Comparison of ENCODE assay signal across 9 cellular contexts in genomic region chr16:54633943-54634362, GRCh38.
DNase-seq lines count a peak whose midpoint lies in the region; ATAC-seq and TF ChIP-seq lines count a peak whose summit lies in the region.
"Had no signal": no experiment of that assay in that cellular context is flagged by ENCODE, and none has a peak within 500 bp of the region (broad histone marks: within the 10 kb centered on the region; RNA-seq: fewer than 3 reads in every experiment).

No MANE protein-coding gene starts in this region.

- no peaks in the 10 kb centered on the region for H3K9me3 Mint-ChIP-seq in chondrocyte (ENCODE audit: low read depth)

- no peaks in the 10 kb centered on the region for H4K20me1 ChIP-seq in osteoblast (ENCODE audit: insufficient read depth, low read length)

- H3K4me1 ChIP-seq in osteoblast (ENCODE audit: insufficient read depth, low read length), result peaks cover 24% of the 10 kb centered on the region
- no peaks in the 10 kb centered on the region for H3K4me1 ChIP-seq in esophagus muscularis mucosa

- H3K27me3 ChIP-seq in osteoblast (ENCODE audit: insufficient read depth, low read length) (no peaks in the 10 kb centered on the region), esophagus muscularis mucosa (peaks cover 0 to 55% (median 0%) of the 10 kb centered on the region in 4 donors)

- peak overlapping the region; percentile 69 for H3K4me2 ChIP-seq in osteoblast (ENCODE audit: insufficient read depth, low read length)

- H3K79me2 ChIP-seq in osteoblast (ENCODE audit: insufficient read depth, low read length), result no peaks in the 10 kb centered on the region

- DNase-seq in ELF-1 (ENCODE audit: low read depth, low spot score), result peak; percentile 36
- peak; percentile 31 for DNase-seq in NAMALWA (ENCODE audit: low spot score)
- DNase-seq in chondrocyte (ENCODE audit: low spot score), result no peak
- DNase-seq in osteoblast (ENCODE audit: insufficient read length, low spot score, missing footprints), result peak; percentile 80
- no peak for DNase-seq in HK-2 (ENCODE audit: unreplicated experiment)
- DNase-seq in esophagus muscularis mucosa (ENCODE audit: extremely low spot score), result no peak
- DNase-seq: activated effector memory CD4-positive, alpha-beta T cell treated with Interleukin-2 at 50 U/mL for 16 hours had no signal

- H3K9me3 ChIP-seq in osteoblast (ENCODE audit: low read depth, low read length) (no peaks in the 10 kb centered on the region), esophagus muscularis mucosa (no peaks in the 10 kb centered on the region)

- peaks cover 16% of the 10 kb centered on the region for H3K27me3 Mint-ChIP-seq in chondrocyte (ENCODE audit: low read depth)

- no peak for TF ChIP-seq EP300 in esophagus muscularis mucosa (IDR thresholded peaks at IDR 0.05)

- intact Hi-C loops in esophagus muscularis mucosa (cut with DNase I), result no loop called here

- WGBS in esophagus muscularis mucosa, result 79% methylated on average over 6 of the region's 6 CpGs

- H3K4me1 Mint-ChIP-seq in chondrocyte (ENCODE audit: low read depth), result no peaks in the 10 kb centered on the region

- H3K4me3 ChIP-seq in osteoblast (ENCODE audit: insufficient read depth, low read length) (no peak overlapping the region), esophagus muscularis mucosa (no peak overlapping the region)

- no peak for TF ChIP-seq POLR2A in esophagus muscularis mucosa (IDR thresholded peaks at IDR 0.05; ENCODE audit: low read depth)

- H3K4me3 Mint-ChIP-seq in chondrocyte (ENCODE audit: unreplicated experiment), result no peak overlapping the region

- H3K36me3 Mint-ChIP-seq in chondrocyte (ENCODE audit: low read depth), result no peaks in the 10 kb centered on the region

- H3K27ac Mint-ChIP-seq in chondrocyte (ENCODE audit: unreplicated experiment), result no peak overlapping the region

- ATAC-seq in GM19467 (IDR thresholded peaks at IDR 0.05; ENCODE audit: unreplicated experiment) (no peak), GM18909 (IDR thresholded peaks at IDR 0.05; ENCODE audit: poor library complexity, unreplicated experiment) (no peak)

- TF ChIP-seq CTCF in chondrocyte (IDR thresholded peaks at IDR 0.05) (peak; percentile 68), osteoblast (IDR thresholded peaks at IDR 0.05; ENCODE audit: extremely low read depth, low read depth, low read length) (peak; percentile 90), esophagus muscularis mucosa (IDR thresholded peaks at IDR 0.05) (peak in 1 of 3 experiments; percentile 17)

- H2AFZ ChIP-seq in osteoblast (ENCODE audit: low read length), result peak overlapping the region; percentile 82

- H3K27ac ChIP-seq in osteoblast (ENCODE audit: low read depth, low read length), result peak overlapping the region; percentile 43
- H3K27ac ChIP-seq in esophagus muscularis mucosa (replicated peaks in 1 of 4), result no peak overlapping the region

- H3K36me3 ChIP-seq in osteoblast (ENCODE audit: insufficient read depth, low read length), result no peaks in the 10 kb centered on the region
- H3K36me3 ChIP-seq in esophagus muscularis mucosa, result no peaks in the 10 kb centered on the region

Comparison
In these comparisons a context has a peak if more than half of its experiments do, and no peak if none do; other contexts are left out.
1. DNase-seq: peak in ELF-1 (single experiment), NAMALWA (single experiment) and osteoblast (single experiment); none in chondrocyte (single experiment), HK-2 (single experiment) and esophagus muscularis mucosa (single experiment).